Comparison of ENCODE assay signal across 8 cellular contexts in the genomic region with DNA sequence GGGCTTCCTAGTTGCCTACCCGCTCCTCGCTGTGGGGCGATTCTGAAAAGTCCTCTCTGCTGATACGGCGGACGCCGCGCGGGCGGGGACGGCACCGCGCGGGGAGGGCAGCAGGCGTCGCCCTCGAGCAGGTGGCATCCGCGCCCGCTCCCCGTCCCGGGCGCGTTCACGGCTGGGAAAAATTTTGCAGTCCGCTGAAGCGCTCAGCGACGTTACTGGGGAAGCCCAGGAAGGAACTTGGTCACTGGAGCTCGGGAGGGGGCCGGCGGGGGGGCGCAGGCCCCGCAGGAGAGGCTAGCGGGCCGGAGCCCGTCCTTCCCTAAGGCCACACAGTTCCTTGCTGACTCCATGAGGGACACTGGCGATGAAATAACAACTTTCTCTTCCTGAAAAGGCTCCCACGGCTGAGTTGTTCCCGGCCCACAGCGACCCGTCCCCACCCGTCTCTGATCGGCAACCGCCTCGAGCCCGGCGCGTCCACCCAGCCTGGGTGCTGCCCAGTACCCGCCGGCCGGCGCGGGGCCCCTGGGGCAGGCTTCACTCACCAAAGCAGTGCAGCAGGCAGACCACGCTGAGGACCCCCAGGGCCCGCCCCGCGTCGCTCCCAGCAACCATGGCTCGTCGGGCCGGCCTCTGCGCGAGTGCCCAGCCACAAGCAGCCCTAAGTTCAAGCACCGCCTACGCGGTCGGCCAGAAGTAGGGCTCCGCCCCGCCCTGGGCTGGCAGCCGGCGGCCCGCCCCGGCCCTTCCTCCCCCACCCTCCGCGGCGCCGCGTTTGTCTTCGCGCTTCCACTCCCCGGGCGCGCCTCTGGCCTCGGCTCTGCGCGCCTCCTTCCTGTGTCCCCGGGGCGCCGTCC. TPM values are rescaled to one million over a fixed set of nuclear protein-coding genes. Genes with fewer than 3 reads are reported as not detected.
DNase-seq lines count a peak whose midpoint lies in the region; ATAC-seq and TF ChIP-seq lines count a peak whose summit lies in the region.

A gene with protein sequence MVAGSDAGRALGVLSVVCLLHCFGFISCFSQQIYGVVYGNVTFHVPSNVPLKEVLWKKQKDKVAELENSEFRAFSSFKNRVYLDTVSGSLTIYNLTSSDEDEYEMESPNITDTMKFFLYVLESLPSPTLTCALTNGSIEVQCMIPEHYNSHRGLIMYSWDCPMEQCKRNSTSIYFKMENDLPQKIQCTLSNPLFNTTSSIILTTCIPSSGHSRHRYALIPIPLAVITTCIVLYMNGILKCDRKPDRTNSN (minus strand): TSS at position 669 of the 857 bp plus-strand sequence. CDS start 54 bp downstream, at position 615.

- ATAC-seq in GM18858 (IDR thresholded peaks at IDR 0.05; ENCODE audit: unreplicated experiment) = peak; percentile 50
- ATAC-seq in HG03066 (IDR thresholded peaks at IDR 0.05; ENCODE audit: low read depth, unreplicated experiment) = peak; percentile 53

- H3K27me3 ChIP-seq in kidney epithelial cell (ENCODE audit: control insufficient read depth, insufficient read depth, low read length) = no peaks in the 10 kb centered on the region

- no peaks in the 10 kb centered on the region for H3K36me3 ChIP-seq in kidney epithelial cell (ENCODE audit: control insufficient read depth, insufficient read depth, low read length)

- DNase-seq in AG08396 (ENCODE audit: low spot score) (peak; percentile 91), NCI-H2227 treated with DMSO at 0.1 percent for 48 hours (lab: John Stamatoyannopoulos, UW) (peak; percentile 88), cerebellar cortex (ENCODE audit: low spot score) (peak; percentile 37), kidney epithelial cell (ENCODE audit: low read depth) (no peak)
- DNase-seq in activated CD4-positive, CD25-positive, alpha-beta regulatory T cell treated with anti-CD3 and anti-CD28 coated beads, Interleukin-2, amount 50 U/mL, for 72 hours = peak; percentile 86
- DNase-seq in stimulated activated CD4-positive, alpha-beta T cell treated with anti-CD3 and anti-CD28 coated beads, Interleukin-15, amount 100 ng/mL, for 48 hours (ENCODE audit: low read depth in 2 of 2) = peak; percentile 71 to 87

- peak; percentile 38 for TF ChIP-seq CTCF in kidney epithelial cell (IDR thresholded peaks at IDR 0.05; ENCODE audit: insufficient read depth, low read length, poor library complexity, severe bottlenecking)

- H3K4me3 ChIP-seq in kidney epithelial cell (ENCODE audit: low read depth, low read length) = peak within 1 kb of the TSS; percentile 81

RNA-seq across cellular contexts. Expression of the gene that starts here (rescaled TPM):
- 17.9 and 25.4 TPM in 2 replicates for total RNA-seq in kidney epithelial cell
